Comparison of ENCODE assay signal across 1 cellular context in the genomic region with DNA sequence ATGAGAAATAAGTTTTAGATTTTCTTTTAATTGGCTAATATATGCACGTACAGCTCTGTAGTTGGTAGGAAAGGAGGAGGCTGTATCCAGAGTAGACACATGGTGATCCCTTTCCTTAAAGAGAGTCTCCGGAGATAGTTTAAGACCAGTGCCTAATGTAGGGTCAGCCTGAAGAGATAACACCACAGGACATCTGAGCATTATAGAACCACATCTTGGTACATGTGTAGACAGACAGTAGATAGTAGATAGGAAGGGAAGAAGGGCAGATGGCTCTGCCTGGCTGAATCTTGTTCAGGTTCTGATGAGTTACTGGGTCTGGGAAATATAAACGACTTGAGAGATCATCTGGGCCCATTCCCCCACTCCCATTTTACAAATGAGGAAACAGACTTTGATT.
TF ChIP-seq lines count a peak whose summit lies in the region.

No MANE protein-coding gene starts in this region.

TF ChIP-seq in SK-N-SH, 30 proteins besides CTCF, POLR2A, EP300 and RAD21 (continued from another document):
- no peak for TF ChIP-seq GATA2 (CRISPR knock-in tag; IDR thresholded peaks at IDR 0.05)
- TF ChIP-seq FOXM1 (IDR thresholded peaks at IDR 0.05; ENCODE audit: low read depth): no peak
- TF ChIP-seq RXRA (IDR thresholded peaks at IDR 0.05; ENCODE audit: borderline replicate concordance, low read depth): no peak
